ENCODE assay signal across 29 cellular contexts in the genomic region with DNA sequence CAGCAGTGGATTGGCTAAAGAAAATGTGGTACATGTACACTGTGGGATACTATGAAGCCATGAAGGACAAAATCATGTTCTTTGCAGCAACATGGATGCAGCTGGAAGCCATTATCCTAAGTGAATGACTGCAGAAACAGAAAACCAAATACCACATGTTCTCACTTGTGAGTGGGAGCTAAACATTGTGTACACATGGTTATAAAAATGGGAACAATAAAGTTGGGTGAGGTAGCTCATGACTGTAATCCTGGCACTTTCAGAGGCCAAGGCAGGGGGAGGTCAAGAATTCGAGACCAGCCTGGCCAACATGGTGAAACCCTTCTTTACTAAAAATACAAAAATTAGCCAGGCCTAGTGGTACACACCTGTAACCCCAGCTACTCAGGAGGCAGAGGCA. TPM values are rescaled to one million over a fixed set of nuclear protein-coding genes. Genes with fewer than 3 reads are reported as not detected.
A peak's percentile ranks its signal among the peaks of the same experiment; 100 is the strongest.
DNase-seq lines count a peak whose midpoint lies in the region; ATAC-seq and TF ChIP-seq lines count a peak whose summit lies in the region.
"Had no signal": no experiment of that assay in that cellular context is flagged by ENCODE, and none has a peak within 500 bp of the region (broad histone marks: within the 10 kb centered on the region; RNA-seq: fewer than 3 reads in every experiment).

No MANE protein-coding gene starts in this region.

- H2BK120ac ChIP-seq in IMR-90 (ENCODE audit: low read depth, low read length) = peak overlapping the region; percentile 37; the same call in 1 of the 2 replicates

- peak overlapping the region; percentile 47; the same call in 1 of the 2 replicates for H2BK20ac ChIP-seq in IMR-90 (ENCODE audit: low read depth, low read length)

- H3K9me3 Mint-ChIP-seq in natural killer cell treated with Interleukin-12 subunit alpha and Interleukin-12 subunit beta and Interleukin-15 and Interleukin-18, amount 100 ng/mL, for 72 hours = no peaks in the 10 kb centered on the region

- no peak overlapping the region for H4K5ac ChIP-seq in IMR-90 (ENCODE audit: low read depth, low read length)

- no peak overlapping the region for H2AFZ ChIP-seq in IMR-90 (replicated peaks; ENCODE audit: low read length, poor library complexity)

- H3K4me1 ChIP-seq in IMR-90 (ENCODE audit: control insufficient read depth, insufficient read depth, low read length) = peaks cover 14% of the 10 kb centered on the region
- H3K4me1 ChIP-seq: BE2C, BLaER1 had no signal

- no peak overlapping the region for H3K27ac ChIP-seq in IMR-90 (ENCODE audit: insufficient read depth, low read length)
- H3K27ac ChIP-seq: BLaER1 had no signal

- TF ChIP-seq CTCF in IMR-90 (conservative IDR thresholded peaks at IDR 0.05; ENCODE audit: low read depth, low read length) = no peak
- no peak for TF ChIP-seq CTCF in fibroblast of mammary gland (conservative IDR thresholded peaks at IDR 0.05; ENCODE audit: control insufficient read depth, insufficient read depth, low read depth, low read length)

- peaks cover 20 to 34% of the 10 kb centered on the region in 2 donors for H3K27me3 Mint-ChIP-seq in natural killer cell treated with Interleukin-12 subunit alpha and Interleukin-12 subunit beta and Interleukin-15 and Interleukin-18, amount 100 ng/mL, for 72 hours

- H3K9ac ChIP-seq in IMR-90 (ENCODE audit: low read depth, low read length) = no peak overlapping the region
- H3K9ac ChIP-seq: BLaER1 had no signal

- H2BK15ac ChIP-seq in IMR-90 (ENCODE audit: low read depth, low read length) = 0 out of 3 replicates have a peak overlapping the region, but pooled peaks have one; percentile 26

- ATAC-seq in IMR-90 (ENCODE audit: low read depth) (no peak), left colon (peak; percentile 66)
- no peak for ATAC-seq in natural killer cell treated with Interleukin-12 subunit alpha and Interleukin-12 subunit beta and Interleukin-15 and Interleukin-18, amount 100 ng/mL, for 72 hours
- ATAC-seq: GM12878 had no signal

- 0 out of 4 replicates have a peak overlapping the region, but pooled peaks of 1 of the 2 experiments have one; percentile 14 for H4K8ac ChIP-seq in IMR-90 (ENCODE audit: low read depth in 2 of 2, low read length in 2 of 2)

- no peaks in the 10 kb centered on the region for H4K20me1 ChIP-seq in IMR-90 (ENCODE audit: insufficient read depth, low read length)
- H4K20me1 ChIP-seq: BLaER1 had no signal

- H4K91ac ChIP-seq in IMR-90 (ENCODE audit: insufficient read depth, low read depth, low read length) = no peak overlapping the region; the same call in 1 of the 2 replicates

- no peak overlapping the region for H2BK5ac ChIP-seq in IMR-90 (ENCODE audit: low read depth, low read length, poor library complexity, severe bottlenecking)

- H3K36me3 Mint-ChIP-seq in natural killer cell treated with Interleukin-12 subunit alpha and Interleukin-12 subunit beta and Interleukin-15 and Interleukin-18, amount 100 ng/mL, for 72 hours = no peaks in the 10 kb centered on the region
- H3K36me3 Mint-ChIP-seq: CD14-positive monocyte; CD4-positive, alpha-beta memory T cell; CD4-positive, CD25-positive, alpha-beta regulatory T cell; CD8-positive, alpha-beta memory T cell had no signal

- no peaks in the 10 kb centered on the region for H3K36me3 ChIP-seq in IMR-90 (ENCODE audit: control insufficient read depth, insufficient read depth, low read length)
- H3K36me3 ChIP-seq: BE2C, BLaER1 had no signal

- H3K4me3 ChIP-seq in IMR-90 (ENCODE audit: insufficient read depth, low read depth, low read length) = no peak overlapping the region
- H3K4me3 ChIP-seq in fibroblast of mammary gland (ENCODE audit: control insufficient read depth, low read depth, low read length) = no peak overlapping the region
- H3K4me3 ChIP-seq: BLaER1, GM12878 had no signal

- H3K4ac ChIP-seq in IMR-90 (ENCODE audit: low read depth, low read length) = peak overlapping the region; percentile 7; the same call in 1 of the 2 replicates

- peak overlapping the region; percentile 35; the same call in 1 of the 2 replicates for H2AK5ac ChIP-seq in IMR-90 (ENCODE audit: low read depth, low read length)

- no peak for TF ChIP-seq POLR2A in IMR-90 (IDR thresholded peaks at IDR 0.05; ENCODE audit: low read depth, low read length)

- H2AK9ac ChIP-seq in IMR-90 (replicated peaks; ENCODE audit: low read depth, low read length, poor library complexity) = no peak overlapping the region

- no peak overlapping the region for H3K56ac ChIP-seq in IMR-90 (ENCODE audit: extremely low read depth, insufficient read depth, low read length)

- TF ChIP-seq RAD21 in IMR-90 (IDR thresholded peaks at IDR 0.05; ENCODE audit: low read length) = no peak

- POLR2A ChIA-PET in IMR-90 (lab: Charles Lee; ENCODE audit: unreplicated experiment) = no interaction called here

- H3K27ac Mint-ChIP-seq in natural killer cell treated with Interleukin-12 subunit alpha and Interleukin-12 subunit beta and Interleukin-15 and Interleukin-18, amount 100 ng/mL, for 72 hours = no peak overlapping the region
- H3K27ac Mint-ChIP-seq: CD14-positive monocyte; CD8-positive, alpha-beta memory T cell had no signal

- no peak overlapping the region for H3K4me3 Mint-ChIP-seq in natural killer cell treated with Interleukin-12 subunit alpha and Interleukin-12 subunit beta and Interleukin-15 and Interleukin-18, amount 100 ng/mL, for 72 hours
- H3K4me3 Mint-ChIP-seq: CD14-positive monocyte; CD4-positive, alpha-beta memory T cell; CD4-positive, CD25-positive, alpha-beta regulatory T cell; CD8-positive, alpha-beta memory T cell had no signal

- intact Hi-C loops in IMR-90 (cut with micrococcal nuclease) (no loop called here), left colon (cut with DNase I, micrococcal nuclease) (no loop called here)

- no peaks in the 10 kb centered on the region for H3K27me3 ChIP-seq in IMR-90 (ENCODE audit: control insufficient read depth, insufficient read depth, low read length)
- H3K27me3 ChIP-seq: BLaER1 had no signal

- dilution Hi-C loops in IMR-90 (cut with HindIII; ENCODE audit: low sequenced_read_pairs, unreplicated experiment) = no loop called here

- H3K14ac ChIP-seq in IMR-90 (replicated peaks; ENCODE audit: low read depth, low read length) = peak overlapping the region; percentile 11; the same call in 1 of the 2 replicates

- no peaks in the 10 kb centered on the region for H3K79me1 ChIP-seq in IMR-90 (ENCODE audit: low read depth in 1 of 2, low read length in 2 of 2)

- in situ Hi-C loops in IMR-90 (cut with MboI; ENCODE audit: low sequenced_read_pairs) = no loop called here

- no CpG with 5 or more reads among the region's 1 CpG for WGBS in IMR-90 (ENCODE audit: extremely low coverage in 2 of 2, insufficient read length in 1 of 2), 2 experiments

- CTCF ChIA-PET in IMR-90 (lab: Yijun Ruan, JAX) = no interaction called here

- no peak overlapping the region for H3K4me2 ChIP-seq in IMR-90 (ENCODE audit: low read depth, low read length)
- H3K4me2 ChIP-seq: BLaER1 had no signal

- H3K9me3 ChIP-seq in IMR-90 (ENCODE audit: control insufficient read depth, insufficient read depth, low read length) = 0 out of 2 replicates have a peak, but pooled peaks cover 2% of the 10 kb centered on the region
- H3K9me3 ChIP-seq: BE2C, BLaER1 had no signal

- no TSS peak for BruUV-seq in IMR-90 (replicated peaks; lab: Mats Ljungman, UMichigan)

- H3K9me1 ChIP-seq in IMR-90 (ENCODE audit: insufficient read depth, low read length) = no peaks in the 10 kb centered on the region; the same call in none of the 2 replicates

- no peak overlapping the region for H3K23ac ChIP-seq in IMR-90 (ENCODE audit: low read depth, low read length)

- H3K4me1 Mint-ChIP-seq in natural killer cell treated with Interleukin-12 subunit alpha and Interleukin-12 subunit beta and Interleukin-15 and Interleukin-18, amount 100 ng/mL, for 72 hours (ENCODE audit: low read depth in 2 of 2) = no peaks in the 10 kb centered on the region
- H3K4me1 Mint-ChIP-seq: CD14-positive monocyte; CD4-positive, alpha-beta memory T cell; CD4-positive, CD25-positive, alpha-beta regulatory T cell; CD8-positive, alpha-beta memory T cell had no signal

- peak overlapping the region; percentile 32; the same call in 1 of the 2 replicates for H3K18ac ChIP-seq in IMR-90 (ENCODE audit: low read depth, low read length)

- DNase-seq in IMR-90 (no peak), fibroblast of mammary gland (ENCODE audit: low read depth) (peak; percentile 5), left colon (no peak), T1000 (lab: John Stamatoyannopoulos, UW) (no peak), NCI-H446 treated with DMSO at 0.1 percent for 48 hours (lab: John Stamatoyannopoulos, UW) (no peak), NCI-H187 treated with DMSO at 0.1 percent for 48 hours (lab: John Stamatoyannopoulos, UW) (no peak)
- no peak for DNase-seq in natural killer cell treated with Interleukin-12 subunit alpha and Interleukin-12 subunit beta and Interleukin-15 and Interleukin-18, amount 100 ng/mL, for 72 hours (ENCODE audit: low spot score)
- DNase-seq: 8988T; ACHN; BE2C; C1 segment of cervical spinal cord; CD4-positive, alpha-beta memory T cell; CD4-positive, CD25-positive, alpha-beta regulatory T cell; CD8-positive, alpha-beta memory T cell; COR-L47; DMS 273 treated with DMSO at 0.1 percent for 48 hours; DMS153; DMS53; DMS79; DND-41; EL; GDM1 had no signal

TF ChIP-seq in IMR-90, 13 proteins besides CTCF, POLR2A, EP300 and RAD21 (continues in another document):
- TF ChIP-seq USF2 (IDR thresholded peaks at IDR 0.05; ENCODE audit: low read depth, low read length) (no peak), BHLHE40 (IDR thresholded peaks at IDR 0.05; ENCODE audit: low read depth, low read length) (no peak), MAFK (IDR thresholded peaks at IDR 0.05; ENCODE audit: low read depth, low read length) (no peak), CHD1 (IDR thresholded peaks at IDR 0.05; ENCODE audit: low read depth, low read length) (no peak)

RNA-seq across cellular contexts. Expression of gene OR4F6, which starts 3.6 kb away (rescaled TPM):
- not detected in 2 replicates for total RNA-seq in IMR-90 (2012; rRNA removed)
- not detected in 2 replicates for polyA plus RNA-seq in IMR-90 (2012; rRNA removed)
- not detected in 2 replicates for polyA plus RNA-seq in IMR-90 (2012; cell fraction: cytosol; rRNA removed)
- polyA plus RNA-seq in IMR-90 (2012; cell fraction: nucleus; rRNA removed; ENCODE audit: low replicate concordance) = not detected in 2 replicates
- not detected for total RNA-seq in left colon
- not detected for total RNA-seq in natural killer cell treated with Interleukin-12 subunit alpha and Interleukin-12 subunit beta and Interleukin-15 and Interleukin-18, amount 100 ng/mL, for 72 hours
- total RNA-seq: A673; CD4-positive, alpha-beta memory T cell; CD4-positive, CD25-positive, alpha-beta regulatory T cell; CD8-positive, alpha-beta memory T cell; Daoy; G401; GM12878 had no signal
- polyA plus RNA-seq: AG04450; CD14-positive monocyte; CD4-positive, alpha-beta memory T cell; CD4-positive, CD25-positive, alpha-beta regulatory T cell; CD8-positive, alpha-beta memory T cell; GM12878 had no signal

RNA-seq across cellular contexts. Expression of gene OR4F15, which starts 12.3 kb away (rescaled TPM):
- total RNA-seq in IMR-90 (2012; rRNA removed) (0.28 and 0.36 TPM in 2 replicates), left colon (not detected)
- not detected in 2 replicates for polyA plus RNA-seq in IMR-90 (2012; rRNA removed)
- polyA plus RNA-seq in IMR-90 (2012; cell fraction: cytosol; rRNA removed) = not detected in 2 replicates
- polyA plus RNA-seq in IMR-90 (2012; cell fraction: nucleus; rRNA removed; ENCODE audit: low replicate concordance) = 0.26 TPM in 1 of 2 replicates, not detected in the other
- total RNA-seq in natural killer cell treated with Interleukin-12 subunit alpha and Interleukin-12 subunit beta and Interleukin-15 and Interleukin-18, amount 100 ng/mL, for 72 hours = not detected
- total RNA-seq: A673; CD4-positive, alpha-beta memory T cell; CD4-positive, CD25-positive, alpha-beta regulatory T cell; CD8-positive, alpha-beta memory T cell; Daoy; G401; GM12878 had no signal
- polyA plus RNA-seq: CD14-positive monocyte; CD4-positive, alpha-beta memory T cell; CD4-positive, CD25-positive, alpha-beta regulatory T cell; CD8-positive, alpha-beta memory T cell; GM12878 had no signal
